Comparison of ENCODE assay signal across 10 cellular contexts in the genomic region with DNA sequence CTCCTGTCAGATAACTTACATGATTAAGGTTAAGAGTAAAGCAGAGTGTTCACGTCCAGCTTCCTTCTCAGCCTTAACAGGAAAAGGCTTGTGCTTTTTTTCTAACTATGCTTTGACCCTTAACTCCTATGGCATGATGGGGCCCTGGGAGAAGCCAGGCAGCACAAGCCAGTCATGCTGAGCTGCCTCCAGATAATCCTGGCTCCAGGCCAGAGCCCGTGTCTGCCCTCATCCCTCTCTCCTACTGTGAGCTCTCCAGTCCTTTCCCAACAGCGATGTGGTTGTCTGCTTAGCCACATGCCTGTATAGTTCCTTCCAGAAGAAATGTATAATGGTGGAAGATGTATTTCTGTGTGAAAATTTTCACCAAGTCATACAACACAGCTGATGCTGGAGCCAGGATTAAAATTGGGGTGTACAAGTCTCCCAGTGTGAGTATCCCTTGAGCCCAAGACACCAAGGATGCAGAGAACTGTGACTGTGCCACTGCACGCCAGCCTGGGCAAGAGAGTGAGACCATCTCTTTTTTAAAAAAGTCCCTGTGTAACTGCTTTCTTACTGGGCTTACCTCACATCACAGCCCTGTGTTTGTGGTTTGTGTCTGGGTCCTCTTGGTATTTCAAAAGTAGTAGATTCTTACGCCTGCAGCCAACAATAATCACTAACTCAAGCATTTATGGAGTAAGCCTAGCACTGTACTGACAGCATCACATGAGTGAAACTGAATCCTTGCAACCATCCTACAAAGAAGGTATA. TPM values are rescaled to one million over a fixed set of nuclear protein-coding genes. Genes with fewer than 3 reads are reported as not detected.
DNase-seq lines count a peak whose midpoint lies in the region; ATAC-seq and TF ChIP-seq lines count a peak whose summit lies in the region.
"Had no signal": no experiment of that assay in that cellular context is flagged by ENCODE, and none has a peak within 500 bp of the region (broad histone marks: within the 10 kb centered on the region; RNA-seq: fewer than 3 reads in every experiment).

No MANE protein-coding gene starts in this region.

- H3K27me3 Mint-ChIP-seq in activated naive CD4-positive, alpha-beta T cell treated with anti-CD3 and anti-CD28 coated beads, Interleukin-2, amount 10 ng/mL, durations not matched to agents 7 days and 5 days, result no peaks in the 10 kb centered on the region

- CTCF ChIA-PET in activated naive CD4-positive, alpha-beta T cell treated with anti-CD3 and anti-CD28 coated beads, Interleukin-2, amount 10 ng/mL, durations not matched to agents 7 days and 5 days (lab: Charles Lee), result interaction anchor here (1.4 kb wide), 1 partner anchor 21 kb away, joined by 3 read pairs; no protein-coding TSS in a partner anchor

- H3K4me1 ChIP-seq in uterus (peaks cover 0 to 4% of the 10 kb centered on the region in 2 donors), lower lobe of right lung (no peaks in the 10 kb centered on the region)

- H3K4me1 Mint-ChIP-seq in activated naive CD4-positive, alpha-beta T cell treated with anti-CD3 and anti-CD28 coated beads, Interleukin-2, amount 10 ng/mL, durations not matched to agents 7 days and 5 days, result peaks cover under 1% of the 10 kb centered on the region

- peaks cover 38% of the 10 kb centered on the region for H3K36me3 Mint-ChIP-seq in activated naive CD4-positive, alpha-beta T cell treated with anti-CD3 and anti-CD28 coated beads, Interleukin-2, amount 10 ng/mL, durations not matched to agents 7 days and 5 days

- H3K9me3 ChIP-seq in uterus (no peaks in the 10 kb centered on the region), lower lobe of right lung (no peaks in the 10 kb centered on the region)

- DNase-seq in activated naive CD4-positive, alpha-beta T cell treated with anti-CD3 and anti-CD28 coated beads, Interleukin-2, amount 10 ng/mL, durations not matched to agents 7 days and 5 days, result no peak
- no peak for DNase-seq in activated naive CD4-positive, alpha-beta T cell (lab: John Stamatoyannopoulos, UW)
- DNase-seq in brain pericyte (ENCODE audit: low read depth, low spot score) (peak; percentile 80), left lobe of liver (ENCODE audit: low spot score) (peak; percentile 63), uterus (peak; percentile 52 to 59), NCI-H1105 (lab: John Stamatoyannopoulos, UW) (no peak), lower lobe of right lung (no peak)

- peak; percentile 75 for ATAC-seq in left lobe of liver
- no peak for ATAC-seq in lower lobe of right lung
- no peak for ATAC-seq in esophagus mucosa

- H3K27ac ChIP-seq in uterus (peak overlapping the region; percentile 4 to 39), lower lobe of right lung (no peak overlapping the region)

- no peaks in the 10 kb centered on the region for H3K36me3 ChIP-seq in uterus
- H3K36me3 ChIP-seq in lower lobe of right lung, result peaks cover 63% of the 10 kb centered on the region

- no peak overlapping the region for H3K4me3 Mint-ChIP-seq in activated naive CD4-positive, alpha-beta T cell treated with anti-CD3 and anti-CD28 coated beads, Interleukin-2, amount 10 ng/mL, durations not matched to agents 7 days and 5 days

- peak overlapping the region; percentile 15 for H3K27ac Mint-ChIP-seq in activated naive CD4-positive, alpha-beta T cell treated with anti-CD3 and anti-CD28 coated beads, Interleukin-2, amount 10 ng/mL, durations not matched to agents 7 days and 5 days

- H3K4me3 ChIP-seq in uterus, result no peak overlapping the region
- H3K4me3 ChIP-seq in lower lobe of right lung, result no peak overlapping the region
- H3K4me3 ChIP-seq: skin epidermis had no signal

- no peaks in the 10 kb centered on the region for H3K9me3 Mint-ChIP-seq in activated naive CD4-positive, alpha-beta T cell treated with anti-CD3 and anti-CD28 coated beads, Interleukin-2, amount 10 ng/mL, durations not matched to agents 7 days and 5 days

- no peak for TF ChIP-seq CTCF in uterus (IDR thresholded peaks at IDR 0.05)
- TF ChIP-seq CTCF in lower lobe of right lung (IDR thresholded peaks at IDR 0.05), result no peak

- intact Hi-C loops in uterus (cut with DNase I; ENCODE audit: low total_unique reads) (no loop called here), lower lobe of right lung (cut with DNase I) (no loop called here)

- TF ChIP-seq POLR2A in uterus (IDR thresholded peaks at IDR 0.05), result no peak

- H3K27me3 ChIP-seq in uterus (no peaks in the 10 kb centered on the region), lower lobe of right lung (ENCODE audit: low read depth) (no peaks in the 10 kb centered on the region)

RNA-seq across cellular contexts. Expression of a gene that starts 7.9 kb away (rescaled TPM):
- 14.6 TPM for total RNA-seq in left lobe of liver
- total RNA-seq in uterus, result 10 to 100 TPM; 30.5 to 92.6 (median 35.0) TPM
- 43.8 TPM for total RNA-seq in lower lobe of right lung
- 17.8 TPM for total RNA-seq in esophagus mucosa

RNA-seq across cellular contexts. Expression of a gene that starts 9.8 kb away (rescaled TPM):
- 50.4 TPM for total RNA-seq in left lobe of liver
- total RNA-seq in uterus, result 10 to 100 TPM in 3 of 4 donors, 1 to 10 TPM in 1; 8.5 to 59.0 (median 36.7) TPM
- total RNA-seq in lower lobe of right lung, result 62.2 TPM
- total RNA-seq in esophagus mucosa, result 83.4 TPM

RNA-seq across cellular contexts. Expression of a gene that starts 30.3 kb away (rescaled TPM):
- total RNA-seq in left lobe of liver (0.15 TPM), uterus (10 to 100 TPM in 1 of 4 donors, 1 to 10 TPM in 3; 2.4 to 10.5 (median 7.0) TPM), lower lobe of right lung (0.77 TPM), esophagus mucosa (0.08 TPM)
- total RNA-seq: LHCN-M2 had no signal

RNA-seq across cellular contexts. Expression of a gene that starts 52.3 kb away (rescaled TPM):
- total RNA-seq in left lobe of liver, result not detected
- total RNA-seq in uterus, result not detected
- total RNA-seq in lower lobe of right lung, result not detected
- not detected for total RNA-seq in esophagus mucosa
- total RNA-seq: LHCN-M2 had no signal

Comparison
In these comparisons a context has a peak if more than half of its experiments do, and no peak if none do; other contexts are left out.
1. DNase-seq: peak in brain pericyte (single experiment), left lobe of liver (single experiment) and uterus (2 of 2); none in activated naive CD4-positive, alpha-beta T cell treated with anti-CD3 and anti-CD28 coated beads, Interleukin-2, amount 10 ng/mL, durations not matched to agents 7 days and 5 days (single experiment), activated naive CD4-positive, alpha-beta T cell (0 of 4), NCI-H1105 (single experiment) and lower lobe of right lung (single experiment).